8 cellular contexts compared by ENCODE assay signal in the genomic region with DNA sequence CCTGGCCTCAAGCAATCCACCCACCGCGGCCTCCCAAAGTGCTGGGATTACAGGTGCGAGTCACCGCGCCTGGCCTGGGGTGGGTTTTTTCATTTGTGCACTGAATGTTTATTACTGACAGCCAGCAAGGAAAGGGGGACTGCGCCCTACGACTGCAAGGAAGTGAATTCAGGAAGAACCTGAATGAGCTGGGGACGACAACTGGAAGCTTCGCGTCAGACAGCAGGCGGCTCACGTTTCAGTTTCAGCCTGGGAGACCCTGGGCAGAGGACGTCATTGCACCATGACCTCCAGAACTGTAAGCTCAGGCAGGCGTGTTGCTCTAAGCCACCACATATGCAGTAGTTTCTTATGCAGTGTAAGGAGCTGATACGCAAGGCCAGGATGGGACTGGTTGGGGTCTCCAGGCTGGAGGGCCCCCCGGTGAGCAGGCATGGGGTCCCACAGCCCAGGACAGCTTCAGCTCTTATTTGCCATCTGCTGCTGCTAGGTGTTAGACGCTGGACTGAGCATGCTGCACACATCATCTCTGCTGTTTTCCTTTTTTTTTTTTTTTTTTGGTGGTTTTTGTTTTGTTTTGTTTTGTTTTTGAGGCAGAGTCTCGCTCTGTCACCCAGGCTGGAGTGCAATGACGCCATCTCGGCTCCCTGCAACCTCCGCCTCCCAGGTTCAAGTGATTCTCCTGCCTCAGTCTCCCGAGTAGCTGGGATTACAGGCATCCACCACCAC.
A peak's percentile ranks its signal among the peaks of the same experiment; 100 is the strongest.
DNase-seq lines count a peak whose midpoint lies in the region; ATAC-seq and TF ChIP-seq lines count a peak whose summit lies in the region.

No MANE protein-coding gene starts in this region.

- 36 to 57% (median 45%) methylated on average over 22 of the region's 22 CpGs for whole genome bisulfite sequencing in ovary, 3 donors

- H3K4me1 ChIP-seq in NT2/D1 (ENCODE audit: insufficient read depth, insufficient read length) (peaks cover 21% of the 10 kb centered on the region), ovary (ENCODE audit: insufficient read depth) (peaks cover 12% of the 10 kb centered on the region)

- no peaks in the 10 kb centered on the region for H3K9me3 ChIP-seq in NT2/D1 (ENCODE audit: insufficient read depth, low read length)
- no peaks in the 10 kb centered on the region for H3K9me3 ChIP-seq in ovary

- TF ChIP-seq EP300 in ovary (IDR thresholded peaks at IDR 0.05) = no peak

- TF ChIP-seq POLR2A in ovary (IDR thresholded peaks at IDR 0.05) = no peak

- intact Hi-C loops in CD14-positive monocyte (cut with micrococcal nuclease) = loop anchor here (5.0 kb wide), 2 partner anchors 35 to 70 kb away; no protein-coding TSS in a partner anchor
- intact Hi-C loops in ovary (cut with DNase I) = loop anchor here (2.0 to 10.0 kb wide), 4 partner anchors 35 to 68 kb away; a partner anchor contains a TSS

- TF ChIP-seq CTCF in CD14-positive monocyte (IDR thresholded peaks at IDR 0.05) = no peak
- no peak for TF ChIP-seq CTCF in ovary (IDR thresholded peaks at IDR 0.05)

- peak overlapping the region; percentile 24 for H3K9ac ChIP-seq in NT2/D1 (ENCODE audit: insufficient read length, low read depth)

- H3K27me3 Mint-ChIP-seq in CD14-positive monocyte (ENCODE audit: low read depth in 3 of 3) = peaks cover 4 to 7% (median 5%) of the 10 kb centered on the region in 3 donors

- H3K36me3 Mint-ChIP-seq in CD14-positive monocyte = no peaks in the 10 kb centered on the region

- peak overlapping the region; percentile 57 to 73 for H3K4me3 Mint-ChIP-seq in CD14-positive monocyte

- peaks cover 32% of the 10 kb centered on the region for H3K4me1 Mint-ChIP-seq in CD14-positive monocyte

- H3K4me3 ChIP-seq in NT2/D1 (ENCODE audit: insufficient read length, low read depth) (no peak overlapping the region), ovary (no peak overlapping the region)

- peak overlapping the region in 5 of 7 donors; percentile 65 to 86 (median 82) for H3K27ac Mint-ChIP-seq in CD14-positive monocyte

- ATAC-seq in GM18909 (IDR thresholded peaks at IDR 0.05; ENCODE audit: poor library complexity, unreplicated experiment) = no peak

- DNase-seq in CD14-positive monocyte (ENCODE audit: low spot score) (no peak), NT2/D1 (ENCODE audit: low read depth, low spot score) (no peak), epithelial cell of prostate (ENCODE audit: low read depth, low spot score) (no peak), ovary (no peak), germinal center (ENCODE audit: low spot score) (no peak), ureter (ENCODE audit: low spot score) (no peak), NCI-H524 treated with DMSO at 0.1 percent for 48 hours (lab: John Stamatoyannopoulos, UW) (no peak)

- H3K36me3 ChIP-seq in NT2/D1 (ENCODE audit: insufficient read depth, insufficient read length, low read length) = no peaks in the 10 kb centered on the region
- no peaks in the 10 kb centered on the region for H3K36me3 ChIP-seq in ovary

- peak overlapping the region; percentile 84 for H3K27ac ChIP-seq in epithelial cell of prostate
- H3K27ac ChIP-seq in ovary = peak overlapping the region; percentile 3 to 70

- H3K27me3 ChIP-seq in NT2/D1 (ENCODE audit: insufficient read depth, insufficient read length) = no peaks in the 10 kb centered on the region
- no peaks in the 10 kb centered on the region for H3K27me3 ChIP-seq in ovary

- peaks cover 0 to 4% (median 0%) of the 10 kb centered on the region in 7 donors for H3K9me3 Mint-ChIP-seq in CD14-positive monocyte
